Comparison of ENCODE assay signal across 8 cellular contexts in genomic region chr15:88450125-88450798, GRCh38. TPM values are rescaled to one million over a fixed set of nuclear protein-coding genes. Genes with fewer than 3 reads are reported as not detected.
DNase-seq lines count a peak whose midpoint lies in the region; ATAC-seq and TF ChIP-seq lines count a peak whose summit lies in the region.

No MANE protein-coding gene starts in this region.

- TF ChIP-seq POLR2A in upper lobe of left lung (IDR thresholded peaks at IDR 0.05), result no peak

- H2AFZ ChIP-seq in neural progenitor cell (replicated peaks), result no peak overlapping the region

- H3K9me3 ChIP-seq in neural progenitor cell (ENCODE audit: low read depth) (no peaks in the 10 kb centered on the region), upper lobe of left lung (no peaks in the 10 kb centered on the region)

- no peak overlapping the region for H3K27ac Mint-ChIP-seq in neural progenitor cell

- H3K4me1 ChIP-seq in neural progenitor cell, result no peaks in the 10 kb centered on the region
- H3K4me1 ChIP-seq in upper lobe of left lung, result peaks cover 0 to 7% (median 7%) of the 10 kb centered on the region in 4 donors

- no peak overlapping the region for H3K27ac ChIP-seq in neural progenitor cell
- no peak overlapping the region for H3K27ac ChIP-seq in upper lobe of left lung

- peak; percentile 97 for TF ChIP-seq CTCF in neural progenitor cell (IDR thresholded peaks at IDR 0.05)
- TF ChIP-seq CTCF in upper lobe of left lung (IDR thresholded peaks at IDR 0.05), result peak; percentile 31 to 58 (median 52)

- no peaks in the 10 kb centered on the region for H3K27me3 Mint-ChIP-seq in neural progenitor cell (ENCODE audit: insufficient read depth, low read depth)

- no peaks in the 10 kb centered on the region for H3K79me2 ChIP-seq in neural progenitor cell (ENCODE audit: low read depth)

- H3F3A ChIP-seq in neural progenitor cell (ENCODE audit: low read depth), result no peaks in the 10 kb centered on the region

- no peak overlapping the region for H3K4me3 Mint-ChIP-seq in neural progenitor cell

- no peaks in the 10 kb centered on the region for H3K9me3 Mint-ChIP-seq in neural progenitor cell

- H3K27me3 ChIP-seq in neural progenitor cell (peaks cover 14% of the 10 kb centered on the region), upper lobe of left lung (no peaks in the 10 kb centered on the region)

- DNase-seq in NCI-H146 (lab: John Stamatoyannopoulos, UW) (peak; percentile 13), NCI-H146 treated with DMSO at 0.1 percent for 48 hours (lab: John Stamatoyannopoulos, UW; ENCODE audit: unreplicated experiment) (no peak), NCI-H82 (lab: John Stamatoyannopoulos, UW) (peak; percentile 90), fibroblast of gingiva (ENCODE audit: low read depth) (peak; percentile 41), neural progenitor cell (ENCODE audit: low spot score) (peak; percentile 85), upper lobe of left lung (peak in 1 of 2 donors; percentile 42)
- DNase-seq in activated CD8-positive, alpha-beta memory T cell treated with anti-CD3 and anti-CD28 coated beads, Interleukin-2, amount 50 U/mL, for 4 hours, result peak; percentile 51

- WGBS in upper lobe of left lung, 2 donors, result 4 to 17% methylated on average over 3 to 12 of the region's 12 CpGs

- H4K20me1 ChIP-seq in neural progenitor cell (ENCODE audit: low read depth), result peaks cover 1% of the 10 kb centered on the region

- no peak for TF ChIP-seq EP300 in upper lobe of left lung (IDR thresholded peaks at IDR 0.05)

- H3K36me3 Mint-ChIP-seq in neural progenitor cell, result no peaks in the 10 kb centered on the region

- no peak overlapping the region for H3K4me2 ChIP-seq in neural progenitor cell

- H3K4me1 Mint-ChIP-seq in neural progenitor cell, result peaks cover 3% of the 10 kb centered on the region

- H3K36me3 ChIP-seq in neural progenitor cell (no peaks in the 10 kb centered on the region), upper lobe of left lung (no peaks in the 10 kb centered on the region)

- no peak overlapping the region for H3K9ac ChIP-seq in neural progenitor cell

- H3K4me3 ChIP-seq in neural progenitor cell, result no peak overlapping the region
- H3K4me3 ChIP-seq in upper lobe of left lung, result no peak overlapping the region

- peak; percentile 53 for ATAC-seq in HG03095 (IDR thresholded peaks at IDR 0.05; ENCODE audit: unreplicated experiment)
- peak in 1 of 2 donors; percentile 60 for ATAC-seq in upper lobe of left lung (ENCODE audit: low FRiP score in 2 of 2)

RNA-seq across cellular contexts. Expression of gene MRPL46, which starts 16.9 kb away (rescaled TPM):
- total RNA-seq in neural progenitor cell (ENCODE audit: low replicate concordance) (17.8 and 20.4 TPM in 2 replicates), upper lobe of left lung (10 to 100 TPM in 5 of 6 donors, 1 to 10 TPM in 1; 8.7 to 23.1 (median 17.6) TPM)

RNA-seq across cellular contexts. Expression of gene MRPS11, which starts 17.2 kb away (rescaled TPM):
- total RNA-seq in neural progenitor cell (ENCODE audit: low replicate concordance) (15.8 and 20.6 TPM in 2 replicates), upper lobe of left lung (10 to 100 TPM; 12.9 to 53.4 (median 34.7) TPM)
